15 cellular contexts compared by ENCODE assay signal in the genomic region with DNA sequence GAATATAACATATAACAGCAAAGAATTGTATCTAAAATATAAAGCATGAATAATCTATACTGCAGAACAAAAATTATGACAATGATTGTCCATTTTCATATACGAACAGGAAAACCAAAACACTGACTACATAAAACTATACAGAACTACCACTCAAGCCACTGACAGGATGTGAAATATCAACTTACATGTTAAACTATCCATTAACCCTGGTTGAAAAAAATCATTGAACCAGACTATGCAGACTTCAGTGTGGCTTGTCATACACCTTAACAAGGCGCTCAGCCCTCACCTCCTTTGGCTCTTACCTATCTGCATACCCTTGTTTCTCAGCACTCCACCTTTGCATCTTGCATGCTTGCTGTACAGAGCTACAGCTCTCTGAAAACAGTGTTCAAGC. TPM values are rescaled to one million over a fixed set of nuclear protein-coding genes. Genes with fewer than 3 reads are reported as not detected.
DNase-seq lines count a peak whose midpoint lies in the region; ATAC-seq, FAIRE-seq and TF ChIP-seq lines count a peak whose summit lies in the region.
"Had no signal": no experiment of that assay in that cellular context is flagged by ENCODE, and none has a peak within 500 bp of the region (broad histone marks: within the 10 kb centered on the region; RNA-seq: fewer than 3 reads in every experiment).

No MANE protein-coding gene starts in this region.

- H3K79me2 ChIP-seq in DND-41 (ENCODE audit: insufficient read depth, low read length), result peaks cover 46% of the 10 kb centered on the region
- H3K79me2 ChIP-seq in K562 (ENCODE audit: control insufficient read depth, insufficient read depth, low read length), result peaks cover 21% of the 10 kb centered on the region

- TF ChIP-seq RAD21 in K562 (CRISPR knock-in tag; conservative IDR thresholded peaks at IDR 0.05 in 1 of 2, IDR thresholded peaks at IDR 0.05 in 1 of 2), result no peak

- no peak overlapping the region for H3K4me2 ChIP-seq in DND-41 (ENCODE audit: insufficient read depth, low read length)
- H3K4me2 ChIP-seq in K562 (ENCODE audit: insufficient read depth, low read length), result no peak overlapping the region

- no peaks in the 10 kb centered on the region for H3K4me1 ChIP-seq in DND-41 (ENCODE audit: insufficient read depth, low read length)
- H3K4me1 ChIP-seq in K562 (replicated peaks in 1 of 2; ENCODE audit: control insufficient read depth in 2 of 2, insufficient read depth in 2 of 2, low read length in 2 of 2), result no peaks in the 10 kb centered on the region
- H3K4me1 ChIP-seq in upper lobe of right lung, result no peaks in the 10 kb centered on the region

- H3K9me3 ChIP-seq in DND-41 (ENCODE audit: insufficient read depth, low read length, severe bottlenecking), result no peaks in the 10 kb centered on the region
- no peaks in the 10 kb centered on the region for H3K9me3 ChIP-seq in K562 (replicated peaks; ENCODE audit: control insufficient read depth, insufficient read depth, low read depth, low read length)
- no peaks in the 10 kb centered on the region for H3K9me3 ChIP-seq in upper lobe of right lung
- H3K9me3 ChIP-seq: psoas muscle had no signal

- H4K20me1 ChIP-seq in DND-41 (ENCODE audit: insufficient read depth, low read length), result no peaks in the 10 kb centered on the region; the same call in 1 of the 2 replicates
- H4K20me1 ChIP-seq in K562 (replicated peaks; ENCODE audit: control insufficient read depth, insufficient read depth, low read length), result no peaks in the 10 kb centered on the region

- H2AFZ ChIP-seq in DND-41 (ENCODE audit: low read depth, low read length), result no peak overlapping the region
- no peak overlapping the region for H2AFZ ChIP-seq in K562 (ENCODE audit: low read depth, low read length)

- no TSS peak for BruUV-seq in K562 (replicated peaks; lab: Mats Ljungman, UMichigan)

- H3K36me3 ChIP-seq in DND-41 (ENCODE audit: insufficient read depth, low read length) (peaks cover 39% of the 10 kb centered on the region), K562 (ENCODE audit: control insufficient read depth, insufficient read depth, low read length) (peaks cover 18% of the 10 kb centered on the region; the same call in 1 of the 3 replicates), upper lobe of right lung (peaks cover 17% of the 10 kb centered on the region)

- no peak overlapping the region for H3K27ac ChIP-seq in DND-41 (ENCODE audit: low read length)
- no peak overlapping the region for H3K27ac ChIP-seq in K562 (ENCODE audit: extremely low read depth, low read depth, low read length)
- H3K27ac ChIP-seq in upper lobe of right lung, result no peak overlapping the region
- H3K27ac ChIP-seq: C4-2B, psoas muscle had no signal

- no peak for TF ChIP-seq EP300 in K562 (IDR thresholded peaks at IDR 0.05; ENCODE audit: low read length)

- 88% methylated on average over 2 of the region's 2 CpGs for WGBS in K562 (ENCODE audit: insufficient coverage, low coverage, missing lambda C conversion rate)

- H3K4me3 ChIP-seq in DND-41 (ENCODE audit: low read depth in 1 of 2, low read length in 2 of 2), result no peak overlapping the region
- no peak overlapping the region for H3K4me3 ChIP-seq in K562
- H3K4me3 ChIP-seq in upper lobe of right lung, result no peak overlapping the region
- H3K4me3 ChIP-seq: psoas muscle had no signal

- H3K9ac ChIP-seq in DND-41 (ENCODE audit: low read depth, low read length) (no peak overlapping the region), K562 (ENCODE audit: insufficient read depth in 1 of 2, low read depth in 2 of 2, low read length in 2 of 2) (no peak overlapping the region)

- no peak for TF ChIP-seq POLR2A in K562 (conservative IDR thresholded peaks at IDR 0.05)

- DNase-seq in DND-41 (no peak), K562 (ENCODE audit: extremely low read depth in 1 of 4, low spot score in 3 of 4) (no peak), upper lobe of right lung (no peak), pons (ENCODE audit: low spot score) (no peak)
- DNase-seq: caudate nucleus; midbrain; NCI-H774; psoas muscle; stimulated activated CD4-positive, alpha-beta T cell treated with anti-CD3 and anti-CD28 coated beads, Interleukin-2, amount 100 ng/mL, for 48 hours had no signal

- POLR2A ChIA-PET in K562 (lab: Yijun Ruan, JAX), result interaction anchor here (0.6 to 1.8 kb wide), 2 partner anchors 20 to 35 kb away, joined by 3 to 4 read pairs; partner anchors contain the start of gene ASCC3

- TF ChIP-seq CTCF in DND-41 (IDR thresholded peaks at IDR 0.05; ENCODE audit: borderline replicate concordance, extremely low read depth, low read length, poor library complexity, severe bottlenecking) (no peak), K562 (IDR thresholded peaks at IDR 0.05 in 2 of 3, conservative IDR thresholded peaks at IDR 0.05 in 1 of 3; ENCODE audit: insufficient read depth in 2 of 3, low read depth in 1 of 3, low read length in 3 of 3) (no peak), upper lobe of right lung (IDR thresholded peaks at IDR 0.05) (no peak)

- 0 out of 3 replicates have a peak, but pooled peaks have one; percentile 33 for ATAC-seq in DND-41 (ENCODE audit: insufficient read depth, low read depth)
- ATAC-seq in GM19043 (IDR thresholded peaks at IDR 0.05; ENCODE audit: low read depth, unreplicated experiment), result peak; percentile 88
- ATAC-seq in HG03196 (IDR thresholded peaks at IDR 0.05; ENCODE audit: unreplicated experiment), result peak; percentile 87
- ATAC-seq in K562, result peak; percentile 47
- no peak for ATAC-seq in HG03520 (IDR thresholded peaks at IDR 0.05; ENCODE audit: unreplicated experiment)
- no peak for ATAC-seq in upper lobe of right lung
- ATAC-seq in HG03469 (IDR thresholded peaks at IDR 0.05; ENCODE audit: unreplicated experiment), result no peak
- ATAC-seq: activated CD4-positive, CD25-positive, alpha-beta regulatory T cell treated with anti-CD3 and anti-CD28 coated beads, Interleukin-2, amount 50 U/mL, for 24 hours; psoas muscle had no signal

- intact Hi-C loops in K562 (cut with micrococcal nuclease), result no loop called here
- intact Hi-C loops in upper lobe of right lung (cut with DNase I), result no loop called here

- H3K9me1 ChIP-seq in K562 (ENCODE audit: control insufficient read depth, insufficient read depth, low read length), result no peaks in the 10 kb centered on the region

- CTCF ChIA-PET in K562 (lab: Yijun Ruan, JAX; ENCODE audit: low intra/inter-chr PET ratio), result no interaction called here

- in situ Hi-C loops in K562 (cut with MboI), result no loop called here

- H3K27me3 ChIP-seq in DND-41 (ENCODE audit: insufficient read depth, low read length, poor library complexity) (no peaks in the 10 kb centered on the region), K562 (ENCODE audit: control insufficient read depth in 2 of 2, insufficient read depth in 2 of 2, low read length in 2 of 2) (no peaks in the 10 kb centered on the region), upper lobe of right lung (no peaks in the 10 kb centered on the region)

- no peak for FAIRE-seq in K562 (lab: Jason Lieb, UNC)

TF ChIP-seq in K562, 482 proteins besides CTCF, POLR2A, EP300 and RAD21 (continues in another document):
- TF ChIP-seq SRSF7 (optimal IDR thresholded peaks at IDR 0.05; ENCODE audit: low read depth, low read length), result no peak
- TF ChIP-seq, protein P1, sequence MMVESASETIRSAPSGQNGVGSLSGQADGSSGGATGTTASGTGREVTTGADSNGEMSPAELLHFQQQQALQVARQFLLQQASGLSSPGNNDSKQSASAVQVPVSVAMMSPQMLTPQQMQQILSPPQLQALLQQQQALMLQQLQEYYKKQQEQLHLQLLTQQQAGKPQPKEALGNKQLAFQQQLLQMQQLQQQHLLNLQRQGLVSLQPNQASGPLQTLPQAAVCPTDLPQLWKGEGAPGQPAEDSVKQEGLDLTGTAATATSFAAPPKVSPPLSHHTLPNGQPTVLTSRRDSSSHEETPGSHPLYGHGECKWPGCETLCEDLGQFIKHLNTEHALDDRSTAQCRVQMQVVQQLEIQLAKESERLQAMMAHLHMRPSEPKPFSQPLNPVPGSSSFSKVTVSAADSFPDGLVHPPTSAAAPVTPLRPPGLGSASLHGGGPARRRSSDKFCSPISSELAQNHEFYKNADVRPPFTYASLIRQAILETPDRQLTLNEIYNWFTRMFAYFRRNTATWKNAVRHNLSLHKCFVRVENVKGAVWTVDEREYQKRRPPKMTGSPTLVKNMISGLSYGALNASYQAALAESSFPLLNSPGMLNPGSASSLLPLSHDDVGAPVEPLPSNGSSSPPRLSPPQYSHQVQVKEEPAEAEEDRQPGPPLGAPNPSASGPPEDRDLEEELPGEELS (CRISPR knock-in tag; IDR thresholded peaks at IDR 0.05; ENCODE audit: borderline replicate concordance), result no peak
- no peak for TF ChIP-seq NCOR1 (IDR thresholded peaks at IDR 0.05)
- no peak for TF ChIP-seq SRF (CRISPR knock-in tag; IDR thresholded peaks at IDR 0.05)
- TF ChIP-seq ERF (CRISPR knock-in tag; IDR thresholded peaks at IDR 0.05), result no peak
- TF ChIP-seq CBX5 (IDR thresholded peaks at IDR 0.05; ENCODE audit: borderline replicate concordance, low read depth), result no peak
- no peak for TF ChIP-seq ZC3H8 (IDR thresholded peaks at IDR 0.05)
- no peak for TF ChIP-seq ARID1B (IDR thresholded peaks at IDR 0.05)
- no peak for TF ChIP-seq SMARCA5 (IDR thresholded peaks at IDR 0.05)

RNA-seq across cellular contexts. Expression of gene ASCC3, which starts 34.9 kb away (rescaled TPM):
- total RNA-seq in K562 (2011; cell fraction: chromatin; rRNA removed; ENCODE audit: low replicate concordance), result 27.9 and 124 TPM in 2 replicates
- total RNA-seq in K562 (2011; cell fraction: nucleolus; rRNA removed), result 13.8 and 19.2 TPM in 2 replicates
- total RNA-seq in K562 (2011; cell fraction: nucleoplasm; rRNA removed), result 26.6 and 30.3 TPM in 2 replicates
- total RNA-seq in K562 (2014; rRNA removed), result 26.6 and 27.9 TPM in 2 replicates
- 56.1 and 57.4 TPM in 2 replicates for total RNA-seq in K562 (2014; rRNA removed; fragmentation: Illumina TruSeq; extraction: Trizol)
- total RNA-seq in K562 (2015; rRNA removed; fragmentation: Illumina TruSeq; extraction: Trizol), result 45.9 and 47.4 TPM in 2 replicates
- total RNA-seq in K562 (2021), result 41.2 and 44.0 TPM in 2 replicates
- polyA plus RNA-seq in K562 (2011; rRNA removed), result 26.6 and 41.0 TPM in 2 replicates
- polyA plus RNA-seq in K562 (2011; cell fraction: cytosol; rRNA removed), result 11.5 and 14.9 TPM in 2 replicates
- polyA plus RNA-seq in K562 (2011; cell fraction: nucleus; rRNA removed), result 14.7 and 20.5 TPM in 2 replicates
- 17.8 and 19.0 TPM in 2 replicates for polyA plus RNA-seq in K562 (2012)
- polyA plus RNA-seq in K562 (2014; fragmentation: Illumina TruSeq; extraction: Trizol), result 31.3 and 33.9 TPM in 2 replicates
- 10 to 100 TPM; 16.1 to 18.2 TPM for polyA plus RNA-seq in K562 (2014; fragmentation: Nextera tagmentation; extraction: Ambion mirVana)
- polyA plus RNA-seq in K562 (2014; rRNA removed), result 14.5 and 16.8 TPM in 2 replicates
- 109 and 121 TPM in 2 replicates for polyA minus RNA-seq in K562 (2011; rRNA and poly(A)+ RNA removed)
- 31.6 and 35.3 TPM in 2 replicates for polyA minus RNA-seq in K562 (2011; cell fraction: cytosol; rRNA and poly(A)+ RNA removed)
- polyA minus RNA-seq in K562 (2011; cell fraction: nucleus; rRNA and poly(A)+ RNA removed), result 62.3 and 104 TPM in 2 replicates
- 39.5 TPM for total RNA-seq in upper lobe of right lung

Comparison
In these comparisons a context has a peak if more than half of its experiments do, and no peak if none do; other contexts are left out.
1. ATAC-seq: peak in DND-41 (single experiment), GM19043 (single experiment), HG03196 (single experiment) and K562 (single experiment); none in HG03520 (single experiment), upper lobe of right lung (single experiment) and HG03469 (single experiment).